Comparison of ENCODE assay signal across 36 cellular contexts in the genomic region with DNA sequence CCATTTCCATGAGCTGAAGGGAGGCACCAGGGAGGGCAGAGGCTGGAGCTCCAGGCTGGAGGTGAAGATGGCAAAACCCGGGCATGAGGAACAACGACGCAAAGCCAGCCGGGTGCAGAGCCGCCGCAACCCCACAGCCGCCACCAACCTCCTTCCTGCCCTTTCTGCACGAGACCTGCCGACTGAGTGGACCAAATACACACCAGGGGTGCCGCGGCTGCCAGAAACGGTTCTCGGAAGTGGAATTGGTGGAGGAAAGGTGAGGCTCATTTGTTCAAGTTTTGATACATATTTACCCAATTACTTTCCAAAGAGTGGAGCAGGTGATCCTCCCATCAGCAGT. TPM values are rescaled to one million over a fixed set of nuclear protein-coding genes. Genes with fewer than 3 reads are reported as not detected.
"Had no signal": no experiment of that assay in that cellular context is flagged by ENCODE, and none has a peak within 500 bp of the region (broad histone marks: within the 10 kb centered on the region; RNA-seq: fewer than 3 reads in every experiment).

No MANE protein-coding gene starts in this region.

- H3K27ac ChIP-seq: KMS-11, PC-9, RWPE1, SJCRH30, SK-N-MC had no signal

- DNase-seq: Karpas-422, KBM-7, MM.1S, MV-4-11, NCI-H1092, NCI-H1105, NCI-H1417 treated with DMSO at 0.1 percent for 48 hours, NCI-H1436 treated with DMSO at 0.1 percent for 48 hours, NCI-H1694 treated with DMSO at 0.1 percent for 48 hours, NCI-H187 treated with DMSO at 0.1 percent for 48 hours, NCI-H2029, NCI-H2081, NCI-H2171 treated with DMSO at 0.1 percent for 48 hours, NCI-H2227 treated with DMSO at 0.1 percent for 48 hours, NCI-H345, NCI-H446, NCI-H510A treated with DMSO at 0.1 percent for 48 hours, NCI-H524 treated with DMSO at 0.1 percent for 48 hours, NCI-H526 treated with DMSO at 0.1 percent for 48 hours, NCI-H774, PC-9, SHP77, SIG-M5, SJCRH30 had no signal

- H3K4me3 ChIP-seq: PC-9, SJCRH30, SK-N-MC had no signal

- ATAC-seq: Panc1, Right ventricle myocardium inferior, SK-N-SH treated with all-trans-retinoic acid at 6 μM for 48 hours had no signal

- H2AFZ ChIP-seq: PC-9 had no signal

- H3K4me2 ChIP-seq: KMS-11, PC-9 had no signal

- H3K4me1 ChIP-seq: SJCRH30 had no signal

- H3K27me3 ChIP-seq: SJCRH30 had no signal

- H3K9me3 ChIP-seq: SJCRH30 had no signal

- H3K36me3 ChIP-seq: SJCRH30 had no signal

RNA-seq across cellular contexts. Expression of gene CIDEA, which starts 8.4 kb away (rescaled TPM):
- total RNA-seq: LHCN-M2, MCF 10A, NCI-H460, OCI-LY7, PC-9, RPMI7951, SJCRH30, SK-MEL-5 had no signal
